Comparison of ENCODE assay signal across 22 cellular contexts in genomic region chrX:150487369-150488094, GRCh38.
"Had no signal": no experiment of that assay in that cellular context is flagged by ENCODE, and none has a peak within 500 bp of the region (broad histone marks: within the 10 kb centered on the region; RNA-seq: fewer than 3 reads in every experiment).

No MANE protein-coding gene starts in this region.

- H3K4me1 ChIP-seq: psoas muscle, transverse colon, upper lobe of right lung, uterus had no signal

- ATAC-seq: left colon; naive thymus-derived CD4-positive, alpha-beta T cell; psoas muscle; right cardiac atrium; stimulated activated naive B cell treated with anti-CD40 and anti-IgM and Interleukin-4, amounts not matched to agents 10 μg/mL and 1 μg/mL and 100 μg/mL, for 72 hours; upper lobe of right lung had no signal

- H3K27me3 ChIP-seq: transverse colon, upper lobe of right lung, uterus had no signal

- DNase-seq: effector memory CD4-positive, alpha-beta T cell; erythroblast; hypothalamus; immature natural killer cell; islet precursor cell; kidney glomerular epithelial cell; left colon; mesendoderm; midbrain; naive thymus-derived CD4-positive, alpha-beta T cell; nephron progenitor cell; nucleus accumbens; posterior cingulate gyrus; psoas muscle; right cardiac atrium; small intestine; stimulated activated CD4-positive, alpha-beta T cell treated with anti-CD3 and anti-CD28 coated beads, Interleukin-15, amount 100 ng/mL, for 24 hours; stimulated activated CD4-positive, alpha-beta T cell treated with anti-CD3 and anti-CD28 coated beads, Interleukin-2, amount 100 ng/mL, for 48 hours; stimulated activated naive B cell treated with anti-CD40 and anti-IgM and Interleukin-4, amounts not matched to agents 10 μg/mL and 1 μg/mL and 100 μg/mL, for 72 hours; transverse colon; upper lobe of right lung; uterus had no signal

- H3K36me3 ChIP-seq: transverse colon, upper lobe of right lung, uterus had no signal

- H3K4me3 ChIP-seq: psoas muscle, transverse colon, upper lobe of right lung, uterus had no signal

- H3K27ac ChIP-seq: psoas muscle, transverse colon, upper lobe of right lung, uterus had no signal

- H3K9me3 ChIP-seq: psoas muscle, transverse colon, upper lobe of right lung, uterus had no signal
